8 cellular contexts compared by ENCODE assay signal in the genomic region with DNA sequence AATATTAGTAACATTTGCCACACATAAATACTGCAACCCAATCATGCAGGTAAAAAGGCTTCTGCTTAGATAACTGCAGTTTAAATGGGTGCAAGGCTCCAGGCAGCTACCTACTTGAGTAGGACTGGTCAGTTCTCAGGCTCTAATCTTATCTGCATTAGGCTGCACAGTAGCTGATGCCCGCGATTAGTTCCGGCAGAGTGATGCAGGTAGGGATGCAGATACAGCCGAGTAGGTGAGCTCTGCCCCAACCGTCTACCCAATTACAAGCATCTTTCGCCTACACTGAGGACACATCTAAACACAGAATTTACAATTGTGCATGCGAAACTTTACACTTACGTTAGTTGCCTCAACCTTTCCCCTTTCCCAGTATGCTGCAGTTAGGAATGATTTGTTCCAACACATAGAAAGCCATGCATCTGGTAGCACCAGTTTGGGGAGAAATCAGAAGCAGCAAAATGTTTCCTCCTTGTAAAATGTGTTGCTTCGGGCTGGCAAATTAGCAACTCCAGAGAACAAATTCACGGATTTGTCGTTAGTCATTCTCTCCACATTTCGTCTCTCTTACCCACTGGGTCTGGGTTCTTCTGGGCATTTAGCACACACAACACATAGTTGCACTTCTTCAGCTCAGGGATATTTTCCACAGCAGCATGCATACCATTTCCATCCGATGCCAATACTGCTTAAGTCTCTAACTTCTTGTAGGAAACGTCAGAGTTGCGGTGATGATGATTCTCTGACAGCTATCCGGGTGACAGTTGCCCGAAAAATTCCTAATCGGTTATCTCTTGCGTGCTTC. TPM values are rescaled to one million over a fixed set of nuclear protein-coding genes. Genes with fewer than 3 reads are reported as not detected.
DNase-seq lines count a peak whose midpoint lies in the region; ATAC-seq, FAIRE-seq and TF ChIP-seq lines count a peak whose summit lies in the region.

No MANE protein-coding gene starts in this region.

- DNase-seq in BE2C (no peak), GM20000 (ENCODE audit: low spot score) (peak; percentile 20), NCI-H748 (lab: John Stamatoyannopoulos, UW; ENCODE audit: unreplicated experiment) (peak; percentile 86), endothelial cell of umbilical vein (ENCODE audit: low read depth, low spot score) (no peak), medulla oblongata (ENCODE audit: extremely low spot score) (no peak), AG08395 (ENCODE audit: low spot score) (no peak)

- dilution Hi-C loops in endothelial cell of umbilical vein (cut with MboI; ENCODE audit: extremely low pct_ligation_motif_present, low sequenced_read_pairs): no loop called here

- TF ChIP-seq CTCF in BE2C (IDR thresholded peaks at IDR 0.05; ENCODE audit: low read depth, low read length): no peak
- TF ChIP-seq CTCF in GM20000 (IDR thresholded peaks at IDR 0.05; ENCODE audit: extremely low read depth, missing control alignments): no peak
- TF ChIP-seq CTCF in endothelial cell of umbilical vein (IDR thresholded peaks at IDR 0.05; ENCODE audit: extremely low read depth in 1 of 2, insufficient read depth in 1 of 2, low read depth in 1 of 2, low read length in 2 of 2): no peak
- TF ChIP-seq CTCF in neutrophil (IDR thresholded peaks at IDR 0.05): no peak

- H3K27ac ChIP-seq in endothelial cell of umbilical vein (ENCODE audit: insufficient read depth, low read depth, low read length) (peak overlapping the region; percentile 44), neutrophil (no peak overlapping the region)

- no peaks in the 10 kb centered on the region for H3K79me2 ChIP-seq in endothelial cell of umbilical vein (ENCODE audit: control insufficient read depth, insufficient read depth, low read length)

- POLR2A ChIA-PET in endothelial cell of umbilical vein (lab: Charles Lee): no interaction called here

- intact Hi-C loops in endothelial cell of umbilical vein (cut with micrococcal nuclease): loop anchor here (1.0 to 10.0 kb wide), 7 partner anchors 82 to 1317 kb away; no protein-coding TSS in a partner anchor

- no peaks in the 10 kb centered on the region for H4K20me1 ChIP-seq in endothelial cell of umbilical vein (replicated peaks; ENCODE audit: control insufficient read depth, extremely low read depth, insufficient read depth, low read length)

- CTCF ChIA-PET in endothelial cell of umbilical vein (lab: Charles Lee): interaction anchor here (1.3 kb wide), 2 partner anchors 8 to 611 kb away, joined by 3 to 7 read pairs; no protein-coding TSS in a partner anchor

- H3K4me3 ChIP-seq in BE2C (ENCODE audit: low read depth, low read length): peak overlapping the region; percentile 96
- peak overlapping the region; percentile 54 to 84 (median 83) for H3K4me3 ChIP-seq in endothelial cell of umbilical vein (replicated peaks in 1 of 3; ENCODE audit: insufficient read depth in 1 of 3, low read depth in 1 of 3, low read length in 3 of 3)
- peak overlapping the region; percentile 29 to 44 for H3K4me3 ChIP-seq in neutrophil (ENCODE audit: low read depth in 1 of 2, low read length in 1 of 2)

- peak overlapping the region; percentile 78 for H3K9ac ChIP-seq in endothelial cell of umbilical vein (replicated peaks; ENCODE audit: extremely low read depth, insufficient read depth, low read length)

- H3K27me3 ChIP-seq in BE2C (no peaks in the 10 kb centered on the region), endothelial cell of umbilical vein (ENCODE audit: control insufficient read depth in 2 of 2, insufficient read depth in 2 of 2, low read length in 2 of 2) (no peaks in the 10 kb centered on the region), neutrophil (peaks cover 90% of the 10 kb centered on the region)

- H3K36me3 ChIP-seq in BE2C (peaks cover 18% of the 10 kb centered on the region), endothelial cell of umbilical vein (ENCODE audit: control insufficient read depth in 2 of 2, extremely low read depth in 1 of 2, insufficient read depth in 2 of 2, low read length in 2 of 2) (no peaks in the 10 kb centered on the region), neutrophil (no peaks in the 10 kb centered on the region)

- no peak for TF ChIP-seq POLR2A in endothelial cell of umbilical vein (IDR thresholded peaks at IDR 0.05; ENCODE audit: low read depth, low read length)

- H2AFZ ChIP-seq in endothelial cell of umbilical vein (ENCODE audit: low read depth, low read length): peak overlapping the region; percentile 100

- TSS peak; percentile 73 for BruUV-seq in endothelial cell of umbilical vein (replicated peaks; lab: Mats Ljungman, UMichigan)

- peak overlapping the region; percentile 98 for H3K4me2 ChIP-seq in endothelial cell of umbilical vein (ENCODE audit: insufficient read depth, low read length)

- FAIRE-seq in endothelial cell of umbilical vein (lab: Jason Lieb, UNC): peak; percentile 60

- H3K9me1 ChIP-seq in endothelial cell of umbilical vein (replicated peaks; ENCODE audit: control insufficient read depth, extremely low read depth, insufficient read depth, low read length): no peaks in the 10 kb centered on the region

- ATAC-seq in HG02623 (IDR thresholded peaks at IDR 0.05; ENCODE audit: unreplicated experiment): no peak

- H3K9me3 ChIP-seq in BE2C: no peaks in the 10 kb centered on the region
- no peaks in the 10 kb centered on the region for H3K9me3 ChIP-seq in endothelial cell of umbilical vein (replicated peaks; ENCODE audit: control insufficient read depth, insufficient read depth, low read length)
- no peaks in the 10 kb centered on the region for H3K9me3 ChIP-seq in neutrophil

- peaks cover 5% of the 10 kb centered on the region; the same call in 1 of the 2 replicates for H3K4me1 ChIP-seq in BE2C
- peaks cover 14% of the 10 kb centered on the region for H3K4me1 ChIP-seq in endothelial cell of umbilical vein (ENCODE audit: control insufficient read depth, extremely low read depth, insufficient read depth, low read length)
- H3K4me1 ChIP-seq in neutrophil (ENCODE audit: control insufficient read depth in 1 of 2, insufficient read depth in 1 of 2, low read depth in 1 of 2, low read length in 1 of 2): peaks cover 8 to 18% of the 10 kb centered on the region in 2 experiments

TF ChIP-seq in endothelial cell of umbilical vein, 7 proteins besides CTCF, POLR2A, EP300 and RAD21:
- TF ChIP-seq POLR2AphosphoS5 (IDR thresholded peaks at IDR 0.05; ENCODE audit: insufficient read depth, low read depth, low read length): no peak
- TF ChIP-seq EZH2 (IDR thresholded peaks at IDR 0.05; ENCODE audit: borderline replicate concordance, low read depth, low read length, severe bottlenecking): no peak
- TF ChIP-seq MAX (IDR thresholded peaks at IDR 0.05; ENCODE audit: insufficient read depth, insufficient read length): no peak
- no peak for TF ChIP-seq FOS (IDR thresholded peaks at IDR 0.05; ENCODE audit: borderline replicate concordance, insufficient read depth, low read length)
- no peak for TF ChIP-seq JUN (IDR thresholded peaks at IDR 0.05; ENCODE audit: borderline replicate concordance, insufficient read depth, insufficient read length, low read depth)
- no peak for TF ChIP-seq GATA2 (IDR thresholded peaks at IDR 0.05; ENCODE audit: insufficient read depth, insufficient read length, low read depth, low read length)
- no peak for TF ChIP-seq MYC (IDR thresholded peaks at IDR 0.05; ENCODE audit: low read depth, low read length)

RNA-seq across cellular contexts. Expression of gene PCDH9, which starts 0.5 kb away (rescaled TPM):
- 14.7 TPM for polyA plus RNA-seq in BE2C (2012; ENCODE audit: insufficient read depth, insufficient read length, low read depth)
- 3.4 and 5.2 TPM in 2 replicates for total RNA-seq in endothelial cell of umbilical vein
- 0.91 and 1.1 TPM in 2 replicates for polyA plus RNA-seq in endothelial cell of umbilical vein
- polyA plus RNA-seq in endothelial cell of umbilical vein (2011; cell fraction: cytosol; rRNA removed): 1.4 and 1.5 TPM in 2 replicates
- 1.7 and 2.2 TPM in 2 replicates for polyA plus RNA-seq in endothelial cell of umbilical vein (2011; cell fraction: nucleus; rRNA removed)
- polyA plus RNA-seq in endothelial cell of umbilical vein (2012): 0.95 and 1.7 TPM in 2 replicates
- 5.3 and 5.8 TPM in 2 replicates for polyA minus RNA-seq in endothelial cell of umbilical vein
- 1.4 TPM for polyA minus RNA-seq in endothelial cell of umbilical vein (2011; cell fraction: cytosol; rRNA and poly(A)+ RNA removed)
- 4.7 and 7.9 TPM in 2 replicates for polyA minus RNA-seq in endothelial cell of umbilical vein (2011; cell fraction: nucleus; rRNA and poly(A)+ RNA removed)

Comparison
In these comparisons a context has a peak if more than half of its experiments do, and no peak if none do; other contexts are left out.
1. DNase-seq: peak in GM20000 (single experiment) and NCI-H748 (single experiment); none in BE2C (single experiment), endothelial cell of umbilical vein (single experiment), medulla oblongata (single experiment) and AG08395 (single experiment).
2. H3K4me3 ChIP-seq: peak in every context shown above with its lines; median percentile 96 in BE2C; 83 in endothelial cell of umbilical vein; 36 in neutrophil.